In genomic region chr3:186841637-186842036, GRCh38 we compare ENCODE assay signal across 22 cellular contexts. TPM values are rescaled to one million over a fixed set of nuclear protein-coding genes. Genes with fewer than 3 reads are reported as not detected.
A peak's percentile ranks its signal among the peaks of the same experiment; 100 is the strongest.
DNase-seq lines count a peak whose midpoint lies in the region; ATAC-seq and TF ChIP-seq lines count a peak whose summit lies in the region.
"Had no signal": no experiment of that assay in that cellular context is flagged by ENCODE, and none has a peak within 500 bp of the region (broad histone marks: within the 10 kb centered on the region; RNA-seq: fewer than 3 reads in every experiment).

No MANE protein-coding gene starts in this region.

- no peaks in the 10 kb centered on the region for H3K9me3 ChIP-seq in adipocyte (ENCODE audit: control insufficient read depth, low read length)
- H3K9me3 ChIP-seq in thyroid gland, result no peaks in the 10 kb centered on the region
- no peaks in the 10 kb centered on the region for H3K9me3 ChIP-seq in effector memory CD4-positive, alpha-beta T cell (ENCODE audit: control insufficient read depth, low read length)
- H3K9me3 ChIP-seq: MG63, Peyer's patch, SJSA1 had no signal

- intact Hi-C loops in activated CD8-positive, alpha-beta T cell treated with anti-CD3 and anti-CD28 coated beads for 36 hours (cut with micrococcal nuclease), result no loop called here
- intact Hi-C loops in thyroid gland (cut with DNase I), result no loop called here

- peaks cover 7% of the 10 kb centered on the region for H3K36me3 ChIP-seq in adipocyte (ENCODE audit: control insufficient read depth, insufficient read depth, low read length, severe bottlenecking)
- H3K36me3 ChIP-seq in thyroid gland, result no peaks in the 10 kb centered on the region
- no peaks in the 10 kb centered on the region for H3K36me3 ChIP-seq in effector memory CD4-positive, alpha-beta T cell (ENCODE audit: control insufficient read depth, insufficient read depth, low read length)
- H3K36me3 ChIP-seq: MG63, Peyer's patch, SJSA1 had no signal

- no peak overlapping the region for H3K4me3 Mint-ChIP-seq in activated CD8-positive, alpha-beta T cell treated with anti-CD3 and anti-CD28 coated beads, Interleukin-2, amount 10 ng/mL, durations not matched to agents 7 days and 5 days
- no peak overlapping the region for H3K4me3 Mint-ChIP-seq in activated CD8-positive, alpha-beta T cell treated with anti-CD3 and anti-CD28 coated beads for 36 hours
- H3K4me3 Mint-ChIP-seq: CD14-positive monocyte had no signal

- no peaks in the 10 kb centered on the region for H3K4me1 Mint-ChIP-seq in activated CD8-positive, alpha-beta T cell treated with anti-CD3 and anti-CD28 coated beads, Interleukin-2, amount 10 ng/mL, durations not matched to agents 7 days and 5 days (ENCODE audit: low read depth)
- no peaks in the 10 kb centered on the region for H3K4me1 Mint-ChIP-seq in activated CD8-positive, alpha-beta T cell treated with anti-CD3 and anti-CD28 coated beads for 36 hours (ENCODE audit: low read depth)

- ATAC-seq in activated CD8-positive, alpha-beta T cell treated with anti-CD3 and anti-CD28 coated beads, Interleukin-2, amount 10 ng/mL, durations not matched to agents 7 days and 5 days, result no peak
- ATAC-seq in activated CD8-positive, alpha-beta T cell treated with anti-CD3 and anti-CD28 coated beads for 36 hours, result no peak
- ATAC-seq in esophagus mucosa (peak; percentile 80), GM18867 (IDR thresholded peaks at IDR 0.05; ENCODE audit: unreplicated experiment) (no peak)

- peak overlapping the region; percentile 74 for H3K9ac ChIP-seq in adipocyte (ENCODE audit: low read length)

- H3K27me3 Mint-ChIP-seq in activated CD8-positive, alpha-beta T cell treated with anti-CD3 and anti-CD28 coated beads, Interleukin-2, amount 10 ng/mL, durations not matched to agents 7 days and 5 days (ENCODE audit: low read depth), result peaks cover 14% of the 10 kb centered on the region
- peaks cover 8% of the 10 kb centered on the region for H3K27me3 Mint-ChIP-seq in activated CD8-positive, alpha-beta T cell treated with anti-CD3 and anti-CD28 coated beads for 36 hours

- no peak overlapping the region for H3K27ac ChIP-seq in thyroid gland
- H3K27ac ChIP-seq in effector memory CD4-positive, alpha-beta T cell (ENCODE audit: insufficient read depth, low read length, poor library complexity, severe bottlenecking), result no peak overlapping the region
- H3K27ac ChIP-seq: Peyer's patch, SJSA1 had no signal

- WGBS in thyroid gland, 2 donors, result 64 to 69% methylated on average over 5 of the region's 5 CpGs

- H3K4me1 ChIP-seq in adipocyte (ENCODE audit: control insufficient read depth, insufficient read depth, low read length) (peaks cover 38% of the 10 kb centered on the region), thyroid gland (no peaks in the 10 kb centered on the region)
- no peaks in the 10 kb centered on the region for H3K4me1 ChIP-seq in effector memory CD4-positive, alpha-beta T cell (ENCODE audit: control insufficient read depth, insufficient read depth, low read length, poor library complexity, severe bottlenecking)
- H3K4me1 ChIP-seq: Peyer's patch, SJSA1 had no signal

- no peak for TF ChIP-seq CTCF in activated CD8-positive, alpha-beta T cell treated with anti-CD3 and anti-CD28 coated beads for 36 hours (IDR thresholded peaks at IDR 0.05)
- no peak for TF ChIP-seq CTCF in thyroid gland (IDR thresholded peaks at IDR 0.05)

- H3K36me3 Mint-ChIP-seq in activated CD8-positive, alpha-beta T cell treated with anti-CD3 and anti-CD28 coated beads, Interleukin-2, amount 10 ng/mL, durations not matched to agents 7 days and 5 days (ENCODE audit: low read depth), result no peaks in the 10 kb centered on the region
- H3K36me3 Mint-ChIP-seq in activated CD8-positive, alpha-beta T cell treated with anti-CD3 and anti-CD28 coated beads for 36 hours (ENCODE audit: low read depth), result no peaks in the 10 kb centered on the region
- H3K36me3 Mint-ChIP-seq: CD14-positive monocyte had no signal

- CTCF ChIA-PET in activated CD8-positive, alpha-beta T cell treated with anti-CD3 and anti-CD28 coated beads, Interleukin-2, amount 10 ng/mL, durations not matched to agents 7 days and 5 days (lab: Charles Lee), result no interaction called here
- CTCF ChIA-PET in activated CD8-positive, alpha-beta T cell treated with anti-CD3 and anti-CD28 coated beads for 36 hours (lab: Charles Lee), result interaction anchor here (1.7 to 2.1 kb wide), 2 partner anchors 20 to 323 kb away, joined by 4 read pairs; no protein-coding TSS in a partner anchor

- H3K4me3 ChIP-seq in adipocyte (ENCODE audit: low read length), result no peak overlapping the region
- H3K4me3 ChIP-seq in thyroid gland (replicated peaks in 1 of 3), result no peak overlapping the region
- H3K4me3 ChIP-seq in effector memory CD4-positive, alpha-beta T cell (ENCODE audit: insufficient read depth, low read depth, low read length, poor library complexity, severe bottlenecking), result no peak overlapping the region
- H3K4me3 ChIP-seq: MG63, Peyer's patch, SJSA1 had no signal

- H3K27me3 ChIP-seq in adipocyte (replicated peaks; ENCODE audit: control insufficient read depth, insufficient read depth, low read length) (peaks cover 3% of the 10 kb centered on the region), thyroid gland (no peaks in the 10 kb centered on the region)
- H3K27me3 ChIP-seq in effector memory CD4-positive, alpha-beta T cell (replicated peaks; ENCODE audit: control insufficient read depth, insufficient read depth, low read length, poor library complexity, severe bottlenecking), result no peaks in the 10 kb centered on the region
- H3K27me3 ChIP-seq: MG63, Peyer's patch had no signal

- no peaks in the 10 kb centered on the region for H3K9me3 Mint-ChIP-seq in activated CD8-positive, alpha-beta T cell treated with anti-CD3 and anti-CD28 coated beads, Interleukin-2, amount 10 ng/mL, durations not matched to agents 7 days and 5 days (ENCODE audit: insufficient read depth)
- no peaks in the 10 kb centered on the region for H3K9me3 Mint-ChIP-seq in activated CD8-positive, alpha-beta T cell treated with anti-CD3 and anti-CD28 coated beads for 36 hours
- H3K9me3 Mint-ChIP-seq: CD14-positive monocyte had no signal

- no peak for TF ChIP-seq POLR2A in thyroid gland (IDR thresholded peaks at IDR 0.05)

- no peak overlapping the region for H3K27ac Mint-ChIP-seq in activated CD8-positive, alpha-beta T cell treated with anti-CD3 and anti-CD28 coated beads, Interleukin-2, amount 10 ng/mL, durations not matched to agents 7 days and 5 days
- H3K27ac Mint-ChIP-seq in activated CD8-positive, alpha-beta T cell treated with anti-CD3 and anti-CD28 coated beads for 36 hours, result no peak overlapping the region

- DNase-seq in activated CD8-positive, alpha-beta T cell treated with anti-CD3 and anti-CD28 coated beads, Interleukin-2, amount 10 ng/mL, durations not matched to agents 7 days and 5 days, result peak; percentile 9
- no peak for DNase-seq in activated CD8-positive, alpha-beta T cell treated with anti-CD3 and anti-CD28 coated beads for 36 hours
- DNase-seq in adipocyte (ENCODE audit: low read depth), result no peak
- DNase-seq in thyroid gland, result peak; percentile 10 to 19
- DNase-seq in effector memory CD4-positive, alpha-beta T cell, result no peak
- no peak for DNase-seq in anterior cingulate cortex (lab: John Stamatoyannopoulos, UW)
- DNase-seq: EL; GF-D8; Kasumi-1; MG63; NCI-H1417 treated with DMSO at 0.1 percent for 48 hours; NCI-H187 treated with DMSO at 0.1 percent for 48 hours; NCI-H2107; NCI-H2227 treated with DMSO at 0.1 percent for 48 hours; NCI-H524; NCI-H774; NK-92 treated with Interleukin-12 subunit alpha and Interleukin-12 subunit beta, amount 100 ng/mL, for 24 hours; Peyer's patch had no signal

- POLR2A ChIA-PET in activated CD8-positive, alpha-beta T cell treated with anti-CD3 and anti-CD28 coated beads, Interleukin-2, amount 10 ng/mL, durations not matched to agents 7 days and 5 days (lab: Charles Lee), result interaction anchor here (0.6 kb wide), 1 partner anchor 298 kb away, joined by 3 read pairs; no protein-coding TSS in a partner anchor
- POLR2A ChIA-PET in activated CD8-positive, alpha-beta T cell treated with anti-CD3 and anti-CD28 coated beads for 36 hours (lab: Charles Lee), result interaction anchor here (1.5 kb wide), 1 partner anchor 15 kb away, joined by 4 read pairs; no protein-coding TSS in a partner anchor

RNA-seq across cellular contexts. Expression of gene ADIPOQ, which starts 0.9 kb away (rescaled TPM):
- total RNA-seq in activated CD8-positive, alpha-beta T cell treated with anti-CD3 and anti-CD28 coated beads, Interleukin-2, amount 10 ng/mL, durations not matched to agents 7 days and 5 days, result not detected
- total RNA-seq in activated CD8-positive, alpha-beta T cell treated with anti-CD3 and anti-CD28 coated beads for 36 hours, result not detected
- total RNA-seq in esophagus mucosa (0.08 TPM), thyroid gland (10 to 100 TPM in 1 of 4 donors, 1 to 10 TPM in 3; 1.6 to 13.4 (median 5.4) TPM)
- total RNA-seq: SJSA1 had no signal

RNA-seq across cellular contexts. Expression of gene RFC4, which starts 35.4 kb away (rescaled TPM):
- total RNA-seq in activated CD8-positive, alpha-beta T cell treated with anti-CD3 and anti-CD28 coated beads, Interleukin-2, amount 10 ng/mL, durations not matched to agents 7 days and 5 days, result 100 to 1,000 TPM in 1 of 2 experiments, 10 to 100 TPM in 1; 98.9 to 106 TPM
- 100 to 1,000 TPM; 110 to 125 TPM for total RNA-seq in activated CD8-positive, alpha-beta T cell treated with anti-CD3 and anti-CD28 coated beads for 36 hours
- 18.2 TPM for total RNA-seq in esophagus mucosa
- total RNA-seq in thyroid gland, result 10 to 100 TPM in 1 of 4 donors, 1 to 10 TPM in 3; 7.3 to 10.9 (median 7.8) TPM

RNA-seq across cellular contexts. Expression of gene EIF4A2, which starts 58.3 kb away (rescaled TPM):
- 100 to 1,000 TPM; 365 to 383 TPM for total RNA-seq in activated CD8-positive, alpha-beta T cell treated with anti-CD3 and anti-CD28 coated beads, Interleukin-2, amount 10 ng/mL, durations not matched to agents 7 days and 5 days
- total RNA-seq in activated CD8-positive, alpha-beta T cell treated with anti-CD3 and anti-CD28 coated beads for 36 hours, result 100 to 1,000 TPM; 450 to 466 TPM
- total RNA-seq in esophagus mucosa, result 118 TPM
- 100 to 1,000 TPM; 356 to 655 (median 412) TPM for total RNA-seq in thyroid gland

Comparison
In these comparisons a context has a peak if more than half of its experiments do, and no peak if none do; other contexts are left out.
1. DNase-seq: peak in activated CD8-positive, alpha-beta T cell treated with anti-CD3 and anti-CD28 coated beads, Interleukin-2, amount 10 ng/mL, durations not matched to agents 7 days and 5 days (single experiment) and thyroid gland (2 of 2); none in activated CD8-positive, alpha-beta T cell treated with anti-CD3 and anti-CD28 coated beads for 36 hours (single experiment), adipocyte (single experiment), effector memory CD4-positive, alpha-beta T cell (0 of 3) and anterior cingulate cortex (0 of 58).